Comparison of ENCODE assay signal across 31 cellular contexts in the genomic region with DNA sequence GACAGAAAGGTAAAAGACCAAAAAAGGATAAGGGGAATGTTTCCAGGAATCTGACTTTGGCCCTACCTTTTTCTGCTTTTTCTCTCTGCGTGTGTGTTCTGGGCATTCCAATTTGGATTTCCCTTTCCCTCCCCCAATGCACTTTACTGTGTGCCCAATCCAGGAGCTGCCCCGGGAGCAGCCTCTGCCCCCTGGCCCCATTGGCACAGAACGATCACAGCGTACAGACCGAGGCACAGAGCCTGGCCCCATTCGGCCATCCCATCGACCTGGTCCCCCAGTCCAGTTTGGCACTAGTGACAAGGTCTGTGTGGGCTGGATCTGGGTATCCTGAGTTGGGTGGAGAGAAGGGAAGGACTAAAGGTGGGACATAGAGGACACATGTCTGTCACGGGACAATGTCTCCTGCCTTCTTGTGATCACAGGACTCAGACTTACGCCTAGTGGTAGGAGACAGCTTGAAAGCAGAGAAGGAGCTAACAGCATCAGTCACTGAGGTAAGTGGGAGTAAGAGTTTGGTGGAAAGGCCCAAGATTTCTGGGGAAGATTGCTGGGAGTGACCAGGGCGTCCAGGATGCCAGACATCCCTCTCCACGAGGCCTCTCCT. TPM values are rescaled to one million over a fixed set of nuclear protein-coding genes. Genes with fewer than 3 reads are reported as not detected.
DNase-seq lines count a peak whose midpoint lies in the region; ATAC-seq, FAIRE-seq and TF ChIP-seq lines count a peak whose summit lies in the region.
"Had no signal": no experiment of that assay in that cellular context is flagged by ENCODE, and none has a peak within 500 bp of the region (broad histone marks: within the 10 kb centered on the region; RNA-seq: fewer than 3 reads in every experiment).

No MANE protein-coding gene starts in this region.

- H3K9me3 Mint-ChIP-seq in activated CD8-positive, alpha-beta T cell treated with anti-CD3 and anti-CD28 coated beads for 36 hours, result no peaks in the 10 kb centered on the region
- no peaks in the 10 kb centered on the region for H3K9me3 Mint-ChIP-seq in activated CD8-positive, alpha-beta T cell treated with anti-CD3 and anti-CD28 coated beads, Interleukin-2, amount 10 ng/mL, durations not matched to agents 7 days and 5 days (ENCODE audit: insufficient read depth)
- H3K9me3 Mint-ChIP-seq in HFFc6 (no peaks in the 10 kb centered on the region), natural killer cell (no peaks in the 10 kb centered on the region), osteocyte (ENCODE audit: unreplicated experiment) (no peaks in the 10 kb centered on the region)
- H3K9me3 Mint-ChIP-seq: effector memory CD8-positive, alpha-beta T cell; T-cell had no signal

- H3K27me3 ChIP-seq in bronchial epithelial cell (ENCODE audit: control insufficient read depth, insufficient read depth, low read length), result no peaks in the 10 kb centered on the region
- H3K27me3 ChIP-seq: esophagus muscularis mucosa, gastrocnemius medialis, testis had no signal

- peaks cover 52% of the 10 kb centered on the region for H3K36me3 Mint-ChIP-seq in activated CD8-positive, alpha-beta T cell treated with anti-CD3 and anti-CD28 coated beads for 36 hours (ENCODE audit: low read depth)
- H3K36me3 Mint-ChIP-seq in activated CD8-positive, alpha-beta T cell treated with anti-CD3 and anti-CD28 coated beads, Interleukin-2, amount 10 ng/mL, durations not matched to agents 7 days and 5 days (ENCODE audit: low read depth), result peaks cover 77% of the 10 kb centered on the region
- H3K36me3 Mint-ChIP-seq in HFFc6 (ENCODE audit: low read depth) (peaks cover 54% of the 10 kb centered on the region), natural killer cell (no peaks in the 10 kb centered on the region), osteocyte (ENCODE audit: unreplicated experiment) (peaks cover 38% of the 10 kb centered on the region)

- no peak overlapping the region for H3K4me3 Mint-ChIP-seq in activated CD8-positive, alpha-beta T cell treated with anti-CD3 and anti-CD28 coated beads for 36 hours
- H3K4me3 Mint-ChIP-seq in activated CD8-positive, alpha-beta T cell treated with anti-CD3 and anti-CD28 coated beads, Interleukin-2, amount 10 ng/mL, durations not matched to agents 7 days and 5 days, result no peak overlapping the region
- H3K4me3 Mint-ChIP-seq in HFFc6 (no peak overlapping the region), natural killer cell (peak overlapping the region; percentile 25), osteocyte (ENCODE audit: unreplicated experiment) (no peak overlapping the region)
- H3K4me3 Mint-ChIP-seq: effector memory CD8-positive, alpha-beta T cell; T-cell had no signal

- no peak overlapping the region for H3K4me3 ChIP-seq in bronchial epithelial cell (ENCODE audit: low read depth, low read length)
- H3K4me3 ChIP-seq: A549, coronary artery, esophagus muscularis mucosa, gastrocnemius medialis, left ventricle myocardium inferior, skin epidermis, testis had no signal

- intact Hi-C loops in activated CD8-positive, alpha-beta T cell treated with anti-CD3 and anti-CD28 coated beads for 36 hours (cut with micrococcal nuclease), result no loop called here
- intact Hi-C loops in natural killer cell (cut with micrococcal nuclease), result no loop called here

- FAIRE-seq in bronchial epithelial cell (lab: Jason Lieb, UNC), result peak; percentile 23
- FAIRE-seq: A549, GM18507, urothelium cell line had no signal

- no peak for ATAC-seq in activated CD8-positive, alpha-beta T cell treated with anti-CD3 and anti-CD28 coated beads for 36 hours
- no peak for ATAC-seq in activated CD8-positive, alpha-beta T cell treated with anti-CD3 and anti-CD28 coated beads, Interleukin-2, amount 10 ng/mL, durations not matched to agents 7 days and 5 days
- ATAC-seq in natural killer cell (no peak), HG02759 (IDR thresholded peaks at IDR 0.05; ENCODE audit: unreplicated experiment) (no peak)
- ATAC-seq: activated CD4-positive, CD25-positive, alpha-beta regulatory T cell treated with anti-CD3 and anti-CD28 coated beads, Interleukin-2, amount 50 U/mL, for 24 hours; effector memory CD8-positive, alpha-beta T cell; gastrocnemius medialis; Panc1 had no signal

- H3K4me1 Mint-ChIP-seq in activated CD8-positive, alpha-beta T cell treated with anti-CD3 and anti-CD28 coated beads for 36 hours (ENCODE audit: low read depth), result peaks cover 5% of the 10 kb centered on the region
- peaks cover 8% of the 10 kb centered on the region for H3K4me1 Mint-ChIP-seq in activated CD8-positive, alpha-beta T cell treated with anti-CD3 and anti-CD28 coated beads, Interleukin-2, amount 10 ng/mL, durations not matched to agents 7 days and 5 days (ENCODE audit: low read depth)
- H3K4me1 Mint-ChIP-seq in HFFc6 (ENCODE audit: low read depth) (peaks cover 67% of the 10 kb centered on the region), natural killer cell (peaks cover 0 to 20% of the 10 kb centered on the region in 2 donors), osteocyte (ENCODE audit: unreplicated experiment) (peaks cover 2% of the 10 kb centered on the region)

- H3K27me3 Mint-ChIP-seq in activated CD8-positive, alpha-beta T cell treated with anti-CD3 and anti-CD28 coated beads for 36 hours, result no peaks in the 10 kb centered on the region
- H3K27me3 Mint-ChIP-seq in activated CD8-positive, alpha-beta T cell treated with anti-CD3 and anti-CD28 coated beads, Interleukin-2, amount 10 ng/mL, durations not matched to agents 7 days and 5 days (ENCODE audit: low read depth), result no peaks in the 10 kb centered on the region
- H3K27me3 Mint-ChIP-seq in HFFc6 (ENCODE audit: insufficient read depth) (peaks cover 7% of the 10 kb centered on the region), natural killer cell (ENCODE audit: low read depth in 2 of 2) (no peaks in the 10 kb centered on the region), osteocyte (ENCODE audit: unreplicated experiment) (no peaks in the 10 kb centered on the region)
- H3K27me3 Mint-ChIP-seq: effector memory CD8-positive, alpha-beta T cell; T-cell had no signal

- H3K36me3 ChIP-seq in bronchial epithelial cell (ENCODE audit: control insufficient read depth, insufficient read depth, low read length), result peaks cover 66% of the 10 kb centered on the region

- DNase-seq in activated CD8-positive, alpha-beta T cell treated with anti-CD3 and anti-CD28 coated beads for 36 hours, result no peak
- DNase-seq in activated CD8-positive, alpha-beta T cell treated with anti-CD3 and anti-CD28 coated beads, Interleukin-2, amount 10 ng/mL, durations not matched to agents 7 days and 5 days, result no peak
- no peak for DNase-seq in HFFc6
- no peak for DNase-seq in bronchial epithelial cell (ENCODE audit: low read depth)
- no peak for DNase-seq in natural killer cell
- no peak for DNase-seq in GOT3 (lab: John Stamatoyannopoulos, UW)
- no peak for DNase-seq in osteocyte (ENCODE audit: extremely low spot score, unreplicated experiment)
- DNase-seq: amniotic stem cell; DMS79; effector memory CD8-positive, alpha-beta T cell; gastrocnemius medialis; GF-D8; H7; hypothalamus; left ventricle myocardium inferior; NCI-H187 treated with DMSO at 0.1 percent for 48 hours; NCI-H526; SIG-M5; stimulated activated CD4-positive, alpha-beta T cell treated with anti-CD3 and anti-CD28 coated beads, Interleukin-1b, Interleukin-23, amount 100 ng/mL, for 48 hours; T-cell; testis had no signal

- TF ChIP-seq CTCF in activated CD8-positive, alpha-beta T cell treated with anti-CD3 and anti-CD28 coated beads for 36 hours (IDR thresholded peaks at IDR 0.05), result no peak
- TF ChIP-seq CTCF in HFFc6 (IDR thresholded peaks at IDR 0.05) (no peak), bronchial epithelial cell (IDR thresholded peaks at IDR 0.05; ENCODE audit: insufficient read depth, low read length, severe bottlenecking) (no peak), natural killer cell (IDR thresholded peaks at IDR 0.05) (no peak), osteocyte (IDR thresholded peaks at IDR 0.05) (no peak)

- CTCF ChIA-PET in activated CD8-positive, alpha-beta T cell treated with anti-CD3 and anti-CD28 coated beads for 36 hours (lab: Charles Lee), result interaction anchor here (1.0 to 1.6 kb wide), 3 partner anchors 8 to 37 kb away, joined by 5 to 6 read pairs (median 5); no protein-coding TSS in a partner anchor
- CTCF ChIA-PET in activated CD8-positive, alpha-beta T cell treated with anti-CD3 and anti-CD28 coated beads, Interleukin-2, amount 10 ng/mL, durations not matched to agents 7 days and 5 days (lab: Charles Lee), result interaction anchor here (1.8 kb wide), 1 partner anchor 12 kb away, joined by 7 read pairs; no protein-coding TSS in a partner anchor

- peak overlapping the region; percentile 38 for H3K27ac Mint-ChIP-seq in activated CD8-positive, alpha-beta T cell treated with anti-CD3 and anti-CD28 coated beads for 36 hours
- H3K27ac Mint-ChIP-seq in activated CD8-positive, alpha-beta T cell treated with anti-CD3 and anti-CD28 coated beads, Interleukin-2, amount 10 ng/mL, durations not matched to agents 7 days and 5 days, result no peak overlapping the region
- H3K27ac Mint-ChIP-seq in HFFc6 (peak overlapping the region; percentile 90), natural killer cell (peak overlapping the region; percentile 23 to 70), osteocyte (ENCODE audit: unreplicated experiment) (no peak overlapping the region)
- H3K27ac Mint-ChIP-seq: T-cell had no signal

- POLR2A ChIA-PET in activated CD8-positive, alpha-beta T cell treated with anti-CD3 and anti-CD28 coated beads for 36 hours (lab: Charles Lee), result interaction anchor here (0.7 to 16.2 kb wide), 7 partner anchors 9 to 100 kb away, joined by 3 to 235 read pairs (median 7); partner anchors contain the start of genes APOM, BAG6 and DDX39B
- POLR2A ChIA-PET in activated CD8-positive, alpha-beta T cell treated with anti-CD3 and anti-CD28 coated beads, Interleukin-2, amount 10 ng/mL, durations not matched to agents 7 days and 5 days (lab: Charles Lee), result interaction anchor here (1.0 to 2.0 kb wide), 2 partner anchors 12 to 17 kb away, joined by 4 to 6 read pairs; partner anchors contain the start of gene BAG6

RNA-seq across cellular contexts. Expression of gene PRRC2A, which starts 14.6 kb away (rescaled TPM):
- 100 to 1,000 TPM; 257 to 262 TPM for total RNA-seq in activated CD8-positive, alpha-beta T cell treated with anti-CD3 and anti-CD28 coated beads for 36 hours
- total RNA-seq in activated CD8-positive, alpha-beta T cell treated with anti-CD3 and anti-CD28 coated beads, Interleukin-2, amount 10 ng/mL, durations not matched to agents 7 days and 5 days, result 100 to 1,000 TPM; 260 to 279 TPM
- 100 to 1,000 TPM; 216 to 259 (median 231) TPM for total RNA-seq in HFFc6 (2021; fragmentation: NEBNext Ultra II Directional; extraction: Animal tissue kit (Norgen Biotek cat#: 25700))
- total RNA-seq in bronchial epithelial cell, result 21.1 and 24.7 TPM in 2 replicates
- total RNA-seq in natural killer cell, result 100 to 1,000 TPM; 264 to 294 (median 294) TPM
- total RNA-seq in osteocyte, result 189 and 205 TPM in 2 replicates

RNA-seq across cellular contexts. Expression of gene BAG6, which starts 17.4 kb away (rescaled TPM):
- 100 to 1,000 TPM; 303 to 318 TPM for total RNA-seq in activated CD8-positive, alpha-beta T cell treated with anti-CD3 and anti-CD28 coated beads for 36 hours
- total RNA-seq in activated CD8-positive, alpha-beta T cell treated with anti-CD3 and anti-CD28 coated beads, Interleukin-2, amount 10 ng/mL, durations not matched to agents 7 days and 5 days, result 100 to 1,000 TPM; 259 to 267 TPM
- 100 to 1,000 TPM; 247 to 273 (median 262) TPM for total RNA-seq in HFFc6 (2021; fragmentation: NEBNext Ultra II Directional; extraction: Animal tissue kit (Norgen Biotek cat#: 25700))
- total RNA-seq in bronchial epithelial cell (71.1 and 84.1 TPM in 2 replicates), natural killer cell (100 to 1,000 TPM; 264 to 303 (median 274) TPM), osteocyte (382 and 386 TPM in 2 replicates)

RNA-seq across cellular contexts. Expression of gene AIF1, which starts 20.0 kb away (rescaled TPM):
- 100 to 1,000 TPM; 240 to 253 TPM for total RNA-seq in activated CD8-positive, alpha-beta T cell treated with anti-CD3 and anti-CD28 coated beads for 36 hours
- total RNA-seq in activated CD8-positive, alpha-beta T cell treated with anti-CD3 and anti-CD28 coated beads, Interleukin-2, amount 10 ng/mL, durations not matched to agents 7 days and 5 days, result 100 to 1,000 TPM; 177 TPM
- total RNA-seq in HFFc6 (2021; fragmentation: NEBNext Ultra II Directional; extraction: Animal tissue kit (Norgen Biotek cat#: 25700)), result not detected
- total RNA-seq in bronchial epithelial cell (not detected in 2 replicates), natural killer cell (10 to 100 TPM in 2 of 3 donors, 1 to 10 TPM in 1; 8.7 to 47.0 (median 17.9) TPM), osteocyte (not detected in 2 replicates)
- total RNA-seq: pulmonary artery endothelial cell had no signal

RNA-seq across cellular contexts. Expression of gene APOM, which starts 20.6 kb away (rescaled TPM):
- total RNA-seq in activated CD8-positive, alpha-beta T cell treated with anti-CD3 and anti-CD28 coated beads for 36 hours, result 1 to 10 TPM; 4.4 to 4.9 TPM
- total RNA-seq in activated CD8-positive, alpha-beta T cell treated with anti-CD3 and anti-CD28 coated beads, Interleukin-2, amount 10 ng/mL, durations not matched to agents 7 days and 5 days, result 1 to 10 TPM; 3.2 to 5.1 TPM
- 1 to 10 TPM; 2.4 to 4.3 (median 2.8) TPM for total RNA-seq in HFFc6 (2021; fragmentation: NEBNext Ultra II Directional; extraction: Animal tissue kit (Norgen Biotek cat#: 25700))
- 0.26 and 0.53 TPM in 2 replicates for total RNA-seq in bronchial epithelial cell
- 1 to 10 TPM; 2.6 to 2.8 (median 2.7) TPM for total RNA-seq in natural killer cell
- total RNA-seq in osteocyte, result 2.2 and 4.0 TPM in 2 replicates

RNA-seq across cellular contexts. Expression of gene C6orf47, which starts 25.5 kb away (rescaled TPM):
- 10 to 100 TPM; 11.4 to 11.7 TPM for total RNA-seq in activated CD8-positive, alpha-beta T cell treated with anti-CD3 and anti-CD28 coated beads for 36 hours
- total RNA-seq in activated CD8-positive, alpha-beta T cell treated with anti-CD3 and anti-CD28 coated beads, Interleukin-2, amount 10 ng/mL, durations not matched to agents 7 days and 5 days, result 10 to 100 TPM; 22.5 to 23.8 TPM
- 10 to 100 TPM; 13.4 to 16.2 (median 14.9) TPM for total RNA-seq in HFFc6 (2021; fragmentation: NEBNext Ultra II Directional; extraction: Animal tissue kit (Norgen Biotek cat#: 25700))
- total RNA-seq in bronchial epithelial cell (28.4 and 30.5 TPM in 2 replicates), natural killer cell (10 to 100 TPM; 25.9 to 29.9 (median 27.4) TPM), osteocyte (21.5 and 23.0 TPM in 2 replicates)

Comparison
In these comparisons a context has a peak if more than half of its experiments do, and no peak if none do; other contexts are left out.
1. H3K27ac Mint-ChIP-seq: peak in activated CD8-positive, alpha-beta T cell treated with anti-CD3 and anti-CD28 coated beads for 36 hours (single experiment), HFFc6 (single experiment) and natural killer cell (2 of 2); none in activated CD8-positive, alpha-beta T cell treated with anti-CD3 and anti-CD28 coated beads, Interleukin-2, amount 10 ng/mL, durations not matched to agents 7 days and 5 days (single experiment) and osteocyte (single experiment).